In the genomic region with DNA sequence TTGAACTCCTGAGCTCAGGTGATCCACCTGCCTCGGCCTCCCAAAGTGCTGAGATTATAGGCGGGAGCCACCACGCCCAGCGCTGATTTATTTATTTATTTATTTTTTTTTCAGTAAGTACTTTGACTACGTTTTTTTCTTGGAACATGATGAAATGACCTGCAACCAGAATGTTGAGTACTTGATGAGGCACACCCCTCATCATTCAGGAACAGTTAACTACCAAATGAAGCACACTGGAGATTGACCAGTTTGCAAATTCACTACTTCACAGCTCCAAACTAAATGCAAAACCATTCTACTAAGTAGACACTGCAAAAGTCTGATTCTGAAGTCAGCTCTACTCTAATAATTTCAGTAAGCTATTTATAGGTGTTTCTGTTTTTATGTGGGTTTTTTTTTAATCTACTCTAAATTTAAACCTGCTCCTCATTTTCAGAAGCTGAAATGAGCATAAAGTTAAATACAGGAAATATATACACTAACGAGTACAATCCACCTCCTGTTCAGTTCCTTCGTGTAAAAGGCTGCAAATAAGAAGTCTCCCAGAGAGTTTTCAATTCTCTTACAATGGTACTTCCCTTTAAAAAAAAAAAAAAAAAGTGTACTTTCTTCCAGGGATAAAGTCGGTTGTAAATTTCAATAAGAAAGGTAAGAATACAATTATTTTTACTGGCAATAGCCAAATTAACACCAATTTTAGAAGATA, we compare ENCODE assay signal across 8 cellular contexts. TPM values are rescaled to one million over a fixed set of nuclear protein-coding genes. Genes with fewer than 3 reads are reported as not detected.
A peak's percentile ranks its signal among the peaks of the same experiment; 100 is the strongest.
DNase-seq lines count a peak whose midpoint lies in the region; ATAC-seq, FAIRE-seq and TF ChIP-seq lines count a peak whose summit lies in the region.

No MANE protein-coding gene starts in this region.

- H3K4me3 ChIP-seq in GM06990 (replicated peaks; ENCODE audit: low read depth, low read length) (peak overlapping the region; percentile 90), PC-9 (peak overlapping the region; percentile 90), endothelial cell of umbilical vein (replicated peaks in 1 of 3; ENCODE audit: insufficient read depth in 1 of 3, low read depth in 1 of 3, low read length in 3 of 3) (peak overlapping the region in 2 of 3 experiments; percentile 86 to 99), psoas muscle (peak overlapping the region; percentile 91)

- BruUV-seq in PC-9 (replicated peaks; lab: Mats Ljungman, UMichigan) (no TSS peak), endothelial cell of umbilical vein (replicated peaks; lab: Mats Ljungman, UMichigan) (no TSS peak)

- WGBS in psoas muscle, 3 donors: 56 to 67% (median 63%) methylated on average over 8 of the region's 8 CpGs

- no peak for DNase-seq in GM06990 (ENCODE audit: extremely low read depth, insufficient read length)
- DNase-seq in PC-9: peak in 1 of 2 experiments; percentile 38
- peak; percentile 21 for DNase-seq in endothelial cell of umbilical vein (ENCODE audit: low read depth, low spot score)
- DNase-seq in psoas muscle: no peak
- no peak for DNase-seq in middle frontal gyrus (ENCODE audit: extremely low spot score, low spot score)
- DNase-seq in NCI-H2081 treated with DMSO at 0.1 percent for 48 hours (lab: John Stamatoyannopoulos, UW): no peak
- no peak for DNase-seq in left lobe of liver (ENCODE audit: low spot score)

- H3K27me3 ChIP-seq in GM06990 (replicated peaks; ENCODE audit: control insufficient read depth, insufficient read depth, low read length) (no peaks in the 10 kb centered on the region), PC-9 (ENCODE audit: insufficient read depth, low read depth) (no peaks in the 10 kb centered on the region), endothelial cell of umbilical vein (ENCODE audit: control insufficient read depth in 2 of 2, insufficient read depth in 2 of 2, low read length in 2 of 2) (no peaks in the 10 kb centered on the region), psoas muscle (ENCODE audit: insufficient read depth in 3 of 3, low read length in 2 of 3) (no peaks in the 10 kb centered on the region)

- no peak for FAIRE-seq in endothelial cell of umbilical vein (lab: Jason Lieb, UNC)

- intact Hi-C loops in PC-9 (cut with micrococcal nuclease; ENCODE audit: unreplicated experiment) (loop anchor here (5.0 kb wide), 2 partner anchors 257 to 327 kb away; partner anchors contain the start of gene AAK1), endothelial cell of umbilical vein (cut with micrococcal nuclease) (loop anchor here (2.0 kb wide), 1 partner anchor 51 kb away; the partner anchor contains the start of gene NFU1), psoas muscle (cut with DNase I) (no loop called here)

- H3K79me2 ChIP-seq in PC-9 (ENCODE audit: low read depth): peaks cover 64% of the 10 kb centered on the region
- peaks cover 61% of the 10 kb centered on the region for H3K79me2 ChIP-seq in endothelial cell of umbilical vein (ENCODE audit: control insufficient read depth, insufficient read depth, low read length)

- H3K9me1 ChIP-seq in endothelial cell of umbilical vein (replicated peaks; ENCODE audit: control insufficient read depth, extremely low read depth, insufficient read depth, low read length): no peaks in the 10 kb centered on the region

- POLR2A ChIA-PET in PC-9 (lab: Charles Lee; ENCODE audit: unreplicated experiment): no interaction called here
- POLR2A ChIA-PET in endothelial cell of umbilical vein (lab: Charles Lee): no interaction called here

- no peak for ATAC-seq in psoas muscle
- no peak for ATAC-seq in GM21717 (IDR thresholded peaks at IDR 0.05; ENCODE audit: unreplicated experiment)
- ATAC-seq in left lobe of liver: no peak

- TF ChIP-seq POLR2A in endothelial cell of umbilical vein (IDR thresholded peaks at IDR 0.05; ENCODE audit: low read depth, low read length): no peak

- no peaks in the 10 kb centered on the region for H3K9me2 ChIP-seq in PC-9 (ENCODE audit: insufficient read depth)

- H3K4me1 ChIP-seq in PC-9 (replicated peaks; ENCODE audit: insufficient read depth): peaks cover 57% of the 10 kb centered on the region
- peaks cover 15% of the 10 kb centered on the region for H3K4me1 ChIP-seq in endothelial cell of umbilical vein (ENCODE audit: control insufficient read depth, extremely low read depth, insufficient read depth, low read length)
- H3K4me1 ChIP-seq in psoas muscle: peaks cover 9% of the 10 kb centered on the region

- H4K20me1 ChIP-seq in PC-9 (ENCODE audit: insufficient read depth): peaks cover 24% of the 10 kb centered on the region; the same call in 1 of the 2 replicates
- H4K20me1 ChIP-seq in endothelial cell of umbilical vein (replicated peaks; ENCODE audit: control insufficient read depth, extremely low read depth, insufficient read depth, low read length): peaks cover 5% of the 10 kb centered on the region

- H3K27ac ChIP-seq in PC-9 (peak overlapping the region; percentile 76), endothelial cell of umbilical vein (ENCODE audit: insufficient read depth, low read depth, low read length) (no peak overlapping the region), psoas muscle (no peak overlapping the region)

- no peak for TF ChIP-seq CTCF in GM06990 (IDR thresholded peaks at IDR 0.05; ENCODE audit: insufficient read depth, low read length, poor library complexity, severe bottlenecking)
- no peak for TF ChIP-seq CTCF in PC-9 (conservative IDR thresholded peaks at IDR 0.05)
- no peak for TF ChIP-seq CTCF in endothelial cell of umbilical vein (IDR thresholded peaks at IDR 0.05; ENCODE audit: extremely low read depth in 1 of 2, insufficient read depth in 1 of 2, low read depth in 1 of 2, low read length in 2 of 2)
- TF ChIP-seq CTCF in psoas muscle (IDR thresholded peaks at IDR 0.05): no peak

- dilution Hi-C loops in endothelial cell of umbilical vein (cut with MboI; ENCODE audit: extremely low pct_ligation_motif_present, low sequenced_read_pairs): no loop called here

- H3K9me3 ChIP-seq in PC-9 (ENCODE audit: insufficient read depth, low read depth): no peaks in the 10 kb centered on the region
- no peaks in the 10 kb centered on the region for H3K9me3 ChIP-seq in endothelial cell of umbilical vein (replicated peaks; ENCODE audit: control insufficient read depth, insufficient read depth, low read length)
- no peaks in the 10 kb centered on the region for H3K9me3 ChIP-seq in psoas muscle

- CTCF ChIA-PET in PC-9 (lab: Charles Lee) (no interaction called here), endothelial cell of umbilical vein (lab: Charles Lee) (interaction anchor here (1.1 to 3.1 kb wide), 2 partner anchors 10 to 51 kb away, joined by 4 to 31 read pairs; partner anchors contain the start of gene NFU1)

- H3K4me2 ChIP-seq in PC-9 (peak overlapping the region; percentile 99), endothelial cell of umbilical vein (ENCODE audit: insufficient read depth, low read length) (peak overlapping the region; percentile 98)

- H2AFZ ChIP-seq in PC-9 (no peak overlapping the region), endothelial cell of umbilical vein (ENCODE audit: low read depth, low read length) (no peak overlapping the region)

- H3K9ac ChIP-seq in endothelial cell of umbilical vein (replicated peaks; ENCODE audit: extremely low read depth, insufficient read depth, low read length): peak overlapping the region; percentile 86

- H3K36me3 ChIP-seq in GM06990 (ENCODE audit: control insufficient read depth, insufficient read depth, low read length) (no peaks in the 10 kb centered on the region), PC-9 (ENCODE audit: low read depth) (peaks cover 8% of the 10 kb centered on the region), endothelial cell of umbilical vein (ENCODE audit: control insufficient read depth in 2 of 2, extremely low read depth in 1 of 2, insufficient read depth in 2 of 2, low read length in 2 of 2) (no peaks in the 10 kb centered on the region), psoas muscle (ENCODE audit: insufficient read depth in 1 of 2, low read depth in 1 of 2) (no peaks in the 10 kb centered on the region)

- H3F3A ChIP-seq in PC-9 (ENCODE audit: insufficient read depth, low read depth): peaks cover 6% of the 10 kb centered on the region

TF ChIP-seq in endothelial cell of umbilical vein, 7 proteins besides CTCF, POLR2A, EP300 and RAD21 (continues in another document):
- TF ChIP-seq GATA2 (IDR thresholded peaks at IDR 0.05; ENCODE audit: insufficient read depth, insufficient read length, low read depth, low read length) (no peak), JUN (IDR thresholded peaks at IDR 0.05; ENCODE audit: borderline replicate concordance, insufficient read depth, insufficient read length, low read depth) (no peak), MYC (IDR thresholded peaks at IDR 0.05; ENCODE audit: low read depth, low read length) (no peak), EZH2 (IDR thresholded peaks at IDR 0.05; ENCODE audit: borderline replicate concordance, low read depth, low read length, severe bottlenecking) (no peak), POLR2AphosphoS5 (IDR thresholded peaks at IDR 0.05; ENCODE audit: insufficient read depth, low read depth, low read length) (no peak), FOS (IDR thresholded peaks at IDR 0.05; ENCODE audit: borderline replicate concordance, insufficient read depth, low read length) (no peak)

RNA-seq across cellular contexts. Expression of gene GFPT1, which starts 1.4 kb away (rescaled TPM):
- total RNA-seq in PC-9 (2021) (58.3 and 60.2 TPM in 2 replicates), endothelial cell of umbilical vein (38.7 and 45.1 TPM in 2 replicates), psoas muscle (10 to 100 TPM; 19.8 to 34.5 (median 33.5) TPM), left lobe of liver (29.5 TPM)
- polyA plus RNA-seq in endothelial cell of umbilical vein (5.7 and 8.8 TPM in 2 replicates), psoas muscle (10 to 100 TPM in 1 of 3 donors, 1 to 10 TPM in 2; 5.7 to 11.8 (median 7.7) TPM)
- 7.8 and 9.7 TPM in 2 replicates for polyA plus RNA-seq in endothelial cell of umbilical vein (2011; cell fraction: cytosol; rRNA removed)
- polyA plus RNA-seq in endothelial cell of umbilical vein (2011; cell fraction: nucleus; rRNA removed): 10.7 and 13.5 TPM in 2 replicates
- 28.5 and 31.6 TPM in 2 replicates for polyA plus RNA-seq in endothelial cell of umbilical vein (2012)
- 21.2 and 21.3 TPM in 2 replicates for polyA minus RNA-seq in endothelial cell of umbilical vein
- 34.8 TPM for polyA minus RNA-seq in endothelial cell of umbilical vein (2011; cell fraction: cytosol; rRNA and poly(A)+ RNA removed)
- polyA minus RNA-seq in endothelial cell of umbilical vein (2011; cell fraction: nucleus; rRNA and poly(A)+ RNA removed): 13.5 and 18.9 TPM in 2 replicates

RNA-seq across cellular contexts. Expression of gene NFU1, which starts 51.6 kb away (rescaled TPM):
- total RNA-seq in PC-9 (2021) (29.3 and 35.1 TPM in 2 replicates), endothelial cell of umbilical vein (47.9 and 49.7 TPM in 2 replicates), psoas muscle (10 to 100 TPM; 67.6 to 98.5 (median 79.2) TPM), left lobe of liver (12.0 TPM)
- polyA plus RNA-seq in endothelial cell of umbilical vein (18.2 and 19.6 TPM in 2 replicates), psoas muscle (100 to 1,000 TPM in 1 of 3 donors, 10 to 100 TPM in 2; 36.5 to 112 (median 99.0) TPM)
- polyA plus RNA-seq in endothelial cell of umbilical vein (2011; cell fraction: cytosol; rRNA removed): 35.6 and 39.7 TPM in 2 replicates
- polyA plus RNA-seq in endothelial cell of umbilical vein (2011; cell fraction: nucleus; rRNA removed): 18.4 and 22.0 TPM in 2 replicates
- 55.6 and 76.1 TPM in 2 replicates for polyA plus RNA-seq in endothelial cell of umbilical vein (2012)
- polyA minus RNA-seq in endothelial cell of umbilical vein: 5.2 and 6.5 TPM in 2 replicates
- 6.5 TPM for polyA minus RNA-seq in endothelial cell of umbilical vein (2011; cell fraction: cytosol; rRNA and poly(A)+ RNA removed)
- polyA minus RNA-seq in endothelial cell of umbilical vein (2011; cell fraction: nucleus; rRNA and poly(A)+ RNA removed): 4.0 and 6.3 TPM in 2 replicates

Comparison
In these comparisons a context has a peak if more than half of its experiments do, and no peak if none do; other contexts are left out.
1. intact Hi-C loops: an anchor here in PC-9 (5.0 kb wide) and endothelial cell of umbilical vein (2.0 kb wide); none called in psoas muscle.